In genomic region chr4:180558427-180558826, GRCh38 we compare ENCODE assay signal across 17 cellular contexts.
DNase-seq lines count a peak whose midpoint lies in the region; ATAC-seq, FAIRE-seq and TF ChIP-seq lines count a peak whose summit lies in the region.
"Had no signal": no experiment of that assay in that cellular context is flagged by ENCODE, and none has a peak within 500 bp of the region (broad histone marks: within the 10 kb centered on the region; RNA-seq: fewer than 3 reads in every experiment).

No MANE protein-coding gene starts in this region.

- POLR2A ChIA-PET in HepG2 (lab: Yijun Ruan, JAX): no interaction called here
- POLR2A ChIA-PET in HEK293T (lab: Yijun Ruan, JAX): no interaction called here

- TF ChIP-seq POLR2A in HepG2 (IDR thresholded peaks at IDR 0.05; ENCODE audit: insufficient read depth in 1 of 2, low read depth in 2 of 2, low read length in 2 of 2): no peak
- TF ChIP-seq POLR2A in right lobe of liver (IDR thresholded peaks at IDR 0.05): no peak
- TF ChIP-seq POLR2A in GM12891 (IDR thresholded peaks at IDR 0.05; ENCODE audit: low read depth, low read length): no peak

- no peak overlapping the region for H3K27ac ChIP-seq in HepG2 (ENCODE audit: extremely low read length, insufficient read depth, low read length)
- no peak overlapping the region for H3K27ac ChIP-seq in right lobe of liver
- no peak overlapping the region for H3K27ac ChIP-seq in OCI-LY3 (ENCODE audit: low read length)
- H3K27ac ChIP-seq: C4-2B, KMS-11 had no signal

- H3K79me2 ChIP-seq in HepG2 (ENCODE audit: insufficient read depth, low read length): no peaks in the 10 kb centered on the region
- no peaks in the 10 kb centered on the region for H3K79me2 ChIP-seq in OCI-LY3 (ENCODE audit: low read length)

- no peak overlapping the region for H2AFZ ChIP-seq in HepG2 (ENCODE audit: low read length)
- peak overlapping the region; percentile 36; the same call in 1 of the 2 replicates for H2AFZ ChIP-seq in OCI-LY3 (ENCODE audit: low read depth, low read length)

- TF ChIP-seq RAD21 in HepG2 (CRISPR knock-in tag; IDR thresholded peaks at IDR 0.05): no peak

- H3K4me3 ChIP-seq in HepG2 (replicated peaks in 1 of 3; ENCODE audit: insufficient read depth in 1 of 3, low read depth in 2 of 3, low read length in 3 of 3) (no peak overlapping the region), right lobe of liver (no peak overlapping the region), OCI-LY3 (ENCODE audit: low read length) (no peak overlapping the region)

- ATAC-seq in HepG2: no peak
- ATAC-seq in right lobe of liver: no peak
- ATAC-seq: CD8-positive, alpha-beta T cell; HCT116 had no signal

- no peak for DNase-seq in HepG2 (ENCODE audit: low spot score)
- no peak for DNase-seq in right lobe of liver
- DNase-seq in HEK293T (ENCODE audit: extremely low spot score): peak; percentile 8
- DNase-seq in urothelium cell line (ENCODE audit: low spot score): peak; percentile 12
- no peak for DNase-seq in COR-L47 (lab: John Stamatoyannopoulos, UW)
- DNase-seq in GM12891 (ENCODE audit: insufficient read length, low spot score): no peak
- no peak for DNase-seq in HuH-7.5 (ENCODE audit: low spot score)
- DNase-seq: BE2C; Caco-2; CD8-positive, alpha-beta T cell; DND-41; GDM1 had no signal

- BruUV-seq in HepG2 (replicated peaks; lab: Mats Ljungman, UMichigan): no TSS peak

- H4K20me1 ChIP-seq in HepG2 (ENCODE audit: insufficient read depth, low read length): no peaks in the 10 kb centered on the region
- H4K20me1 ChIP-seq in OCI-LY3 (ENCODE audit: insufficient read depth, low read length): no peaks in the 10 kb centered on the region

- WGBS in HepG2 (ENCODE audit: low lambda C conversion rate): 2% methylated on average over 7 of the region's 7 CpGs
- 34% methylated on average over 7 of the region's 7 CpGs for WGBS in right lobe of liver (ENCODE audit: insufficient coverage, low coverage, low lambda C conversion rate, missing lambda C conversion rate)

- H3K9me3 ChIP-seq in HepG2 (ENCODE audit: low read length) (no peaks in the 10 kb centered on the region), right lobe of liver (no peaks in the 10 kb centered on the region), OCI-LY3 (ENCODE audit: insufficient read depth, low read length) (no peaks in the 10 kb centered on the region)
- H3K9me3 ChIP-seq: BE2C, Caco-2 had no signal

- H3K36me3 ChIP-seq in HepG2 (replicated peaks in 1 of 2; ENCODE audit: control insufficient read depth in 1 of 2, insufficient read depth in 2 of 2, low read length in 2 of 2): no peaks in the 10 kb centered on the region
- H3K36me3 ChIP-seq in right lobe of liver: no peaks in the 10 kb centered on the region
- H3K36me3 ChIP-seq in OCI-LY3 (replicated peaks; ENCODE audit: low read depth, low read length): no peaks in the 10 kb centered on the region
- H3K36me3 ChIP-seq: BE2C had no signal

- no peaks in the 10 kb centered on the region for H3K4me1 ChIP-seq in HepG2 (ENCODE audit: insufficient read depth, low read length)
- H3K4me1 ChIP-seq in right lobe of liver: no peaks in the 10 kb centered on the region
- no peaks in the 10 kb centered on the region for H3K4me1 ChIP-seq in OCI-LY3 (ENCODE audit: low read length)
- H3K4me1 ChIP-seq: BE2C, Caco-2 had no signal

- FAIRE-seq in HepG2 (lab: Jason Lieb, UNC): no peak
- FAIRE-seq in urothelium cell line (lab: Jason Lieb, UNC): no peak
- no peak for FAIRE-seq in GM12891 (lab: Jason Lieb, UNC)
- FAIRE-seq: A204.1 had no signal

- intact Hi-C loops in HepG2 (cut with micrococcal nuclease; ENCODE audit: unreplicated experiment): no loop called here
- intact Hi-C loops in right lobe of liver (cut with DNase I): no loop called here

- TF ChIP-seq CTCF in HepG2 (CRISPR knock-in tag; IDR thresholded peaks at IDR 0.05) (no peak), right lobe of liver (IDR thresholded peaks at IDR 0.05) (no peak), OCI-LY3 (IDR thresholded peaks at IDR 0.05; ENCODE audit: low read depth, low read length) (no peak)

- in situ Hi-C loops in HepG2 (cut with HindIII; ENCODE audit: extremely low pct_ligation_motif_present, low pct_unique_long_range_greater_than_20kb): no loop called here

- no peak overlapping the region for H3K9ac ChIP-seq in HepG2 (ENCODE audit: insufficient read depth, low read depth, low read length)
- H3K9ac ChIP-seq in OCI-LY3 (ENCODE audit: low read length): no peak overlapping the region
- H3K9ac ChIP-seq: KMS-11 had no signal

- TF ChIP-seq EP300 in HepG2 (IDR thresholded peaks at IDR 0.05; ENCODE audit: low read depth in 2 of 2, low read length in 2 of 2) (no peak), HepG2 (CRISPR knock-in tag; IDR thresholded peaks at IDR 0.05; ENCODE audit: borderline replicate concordance) (no peak)

- H3K4me2 ChIP-seq in HepG2 (ENCODE audit: low read depth, low read length) (no peak overlapping the region), OCI-LY3 (ENCODE audit: low read length) (no peak overlapping the region)
- H3K4me2 ChIP-seq: KMS-11 had no signal

- H3K27me3 ChIP-seq in HepG2 (ENCODE audit: control insufficient read depth in 1 of 2, insufficient read depth in 2 of 2, low read length in 2 of 2) (no peaks in the 10 kb centered on the region), right lobe of liver (no peaks in the 10 kb centered on the region), OCI-LY3 (ENCODE audit: low read depth, low read length) (no peaks in the 10 kb centered on the region)
- H3K27me3 ChIP-seq: BE2C had no signal

- CTCF ChIA-PET in HepG2 (lab: Yijun Ruan, JAX; ENCODE audit: low intra/inter-chr PET ratio, low total read pairs) (no interaction called here), HEK293T (lab: Yijun Ruan, JAX) (no interaction called here)

TF ChIP-seq in HepG2, 621 proteins besides CTCF, POLR2A, EP300 and RAD21 (continues in another document):
- no peak for TF ChIP-seq ZNF460 (CRISPR knock-in tag; IDR thresholded peaks at IDR 0.05; ENCODE audit: borderline replicate concordance)
- no peak for TF ChIP-seq ZMAT3 (CRISPR knock-in tag; conservative IDR thresholded peaks at IDR 0.05)
- TF ChIP-seq HNRNPL (IDR thresholded peaks at IDR 0.05; ENCODE audit: low read depth, low read length): no peak
- TF ChIP-seq XRCC5 (optimal IDR thresholded peaks at IDR 0.05; ENCODE audit: low read length): no peak

TF ChIP-seq in HEK293T, 16 proteins besides CTCF, POLR2A, EP300 and RAD21:
- TF ChIP-seq HDGF (IDR thresholded peaks at IDR 0.05; ENCODE audit: borderline replicate concordance): no peak
- TF ChIP-seq ARNT (IDR thresholded peaks at IDR 0.05): no peak
- no peak for TF ChIP-seq FOXM1 (IDR thresholded peaks at IDR 0.05; ENCODE audit: borderline replicate concordance)
- TF ChIP-seq L3MBTL2 (conservative IDR thresholded peaks at IDR 0.05): no peak
- no peak for TF ChIP-seq BHLHE40 (IDR thresholded peaks at IDR 0.05; ENCODE audit: borderline replicate concordance)
- TF ChIP-seq FOXK2 (IDR thresholded peaks at IDR 0.05): no peak
- TF ChIP-seq FOXA1 (IDR thresholded peaks at IDR 0.05): no peak
- TF ChIP-seq SUZ12 (IDR thresholded peaks at IDR 0.05): no peak
- TF ChIP-seq LEF1 (IDR thresholded peaks at IDR 0.05; ENCODE audit: borderline replicate concordance): no peak
- TF ChIP-seq SP1 (IDR thresholded peaks at IDR 0.05): no peak
- TF ChIP-seq TARDBP (IDR thresholded peaks at IDR 0.05): no peak
- no peak for TF ChIP-seq ZNF384 (IDR thresholded peaks at IDR 0.05)
- no peak for TF ChIP-seq NFRKB (IDR thresholded peaks at IDR 0.05)
- TF ChIP-seq CTBP1 (IDR thresholded peaks at IDR 0.05; ENCODE audit: borderline replicate concordance): no peak
- no peak for TF ChIP-seq ELF4 (IDR thresholded peaks at IDR 0.05)
- TF ChIP-seq, protein P1, sequence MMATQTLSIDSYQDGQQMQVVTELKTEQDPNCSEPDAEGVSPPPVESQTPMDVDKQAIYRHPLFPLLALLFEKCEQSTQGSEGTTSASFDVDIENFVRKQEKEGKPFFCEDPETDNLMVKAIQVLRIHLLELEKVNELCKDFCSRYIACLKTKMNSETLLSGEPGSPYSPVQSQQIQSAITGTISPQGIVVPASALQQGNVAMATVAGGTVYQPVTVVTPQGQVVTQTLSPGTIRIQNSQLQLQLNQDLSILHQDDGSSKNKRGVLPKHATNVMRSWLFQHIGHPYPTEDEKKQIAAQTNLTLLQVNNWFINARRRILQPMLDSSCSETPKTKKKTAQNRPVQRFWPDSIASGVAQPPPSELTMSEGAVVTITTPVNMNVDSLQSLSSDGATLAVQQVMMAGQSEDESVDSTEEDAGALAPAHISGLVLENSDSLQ (IDR thresholded peaks at IDR 0.05): no peak
TF ChIP-seq in HEK293T: peak in this region for 0.

TF ChIP-seq in GM12891, 5 proteins besides CTCF, POLR2A, EP300 and RAD21:
- no peak for TF ChIP-seq TAF1 (IDR thresholded peaks at IDR 0.05; ENCODE audit: low read depth, low read length)
- no peak for TF ChIP-seq SPI1 (IDR thresholded peaks at IDR 0.05; ENCODE audit: low read depth, low read length)
- TF ChIP-seq PAX5 (IDR thresholded peaks at IDR 0.05; ENCODE audit: insufficient read depth, low read length, severe bottlenecking): no peak
- no peak for TF ChIP-seq POLR2AphosphoS5 (IDR thresholded peaks at IDR 0.05; ENCODE audit: low read depth, low read length)
- TF ChIP-seq POU2F2 (IDR thresholded peaks at IDR 0.05; ENCODE audit: low read depth, low read length): no peak

Comparison
In these comparisons a context has a peak if more than half of its experiments do, and no peak if none do; other contexts are left out.
1. DNase-seq: peak in HEK293T (single experiment) and urothelium cell line (single experiment); none in HepG2 (single experiment), right lobe of liver (0 of 3), COR-L47 (single experiment), GM12891 (single experiment) and HuH-7.5 (single experiment).